ENCODE assay signal across 2 cellular contexts in genomic region chr7:112453505-112454171, GRCh38.
TF ChIP-seq lines count a peak whose summit lies in the region.

No MANE protein-coding gene starts in this region.

TF ChIP-seq in K562, 482 proteins besides CTCF, POLR2A, EP300 and RAD21 (continues in another document):
- TF ChIP-seq ATF6 (CRISPR knock-in tag; IDR thresholded peaks at IDR 0.05) (no peak), SMC3 (conservative IDR thresholded peaks at IDR 0.05; ENCODE audit: insufficient read depth, low read depth, low read length) (no peak), CEBPG (CRISPR knock-in tag; IDR thresholded peaks at IDR 0.05) (no peak), CEBPG (tag; conservative IDR thresholded peaks at IDR 0.05 in 1 of 2, IDR thresholded peaks at IDR 0.05 in 1 of 2) (peak; percentile 38 to 63; a peak in 3 of 4 replicates), ZBTB33 (CRISPR knock-in tag; IDR thresholded peaks at IDR 0.05) (no peak), JUND (IDR thresholded peaks at IDR 0.05; ENCODE audit: borderline replicate concordance, low read depth, low read length) (peak; percentile 52; the same call in 1 of the 2 replicates), JUND (tag; IDR thresholded peaks at IDR 0.05; ENCODE audit: borderline replicate concordance, low read depth, low read length) (0 out of 3 replicates have a peak, but pooled peaks have one; percentile 44), MEF2A (IDR thresholded peaks at IDR 0.05; ENCODE audit: control insufficient read depth, low read depth, low read length) (peak; percentile 97), ATF7 (IDR thresholded peaks at IDR 0.05) (peak; percentile 75), BRF2 (IDR thresholded peaks at IDR 0.05; ENCODE audit: borderline replicate concordance, insufficient read depth, insufficient read length) (no peak), AFF4 (CRISPR knock-in tag; IDR thresholded peaks at IDR 0.05) (0 out of 2 replicates have a peak, but pooled peaks have one; percentile 23), ATF3 (IDR thresholded peaks at IDR 0.05) (peak; percentile 78), ATF3 (CRISPR knock-in tag; conservative IDR thresholded peaks at IDR 0.05) (no peak), ATF1 (CRISPR knock-in tag; IDR thresholded peaks at IDR 0.05) (no peak), ATF1 (tag; IDR thresholded peaks at IDR 0.05) (0 out of 2 replicates have a peak, but pooled peaks have one; percentile 17), HDAC3 (IDR thresholded peaks at IDR 0.05; ENCODE audit: borderline replicate concordance, partially characterized antibody) (no peak), ARID1B (IDR thresholded peaks at IDR 0.05) (0 out of 2 replicates have a peak, but pooled peaks have one; percentile 9), ARID2 (IDR thresholded peaks at IDR 0.05) (no peak)

TF ChIP-seq in HepG2, 621 proteins besides CTCF, POLR2A, EP300 and RAD21:
- TF ChIP-seq ZNF274 (CRISPR knock-in tag; IDR thresholded peaks at IDR 0.05): no peak
- no peak for TF ChIP-seq ZNF468 (CRISPR knock-in tag; IDR thresholded peaks at IDR 0.05)
- TF ChIP-seq MXD1 (CRISPR knock-in tag; IDR thresholded peaks at IDR 0.05): no peak
- TF ChIP-seq KLF13 (CRISPR knock-in tag; IDR thresholded peaks at IDR 0.05): no peak
- TF ChIP-seq ZBTB3 (CRISPR knock-in tag; IDR thresholded peaks at IDR 0.05; ENCODE audit: borderline replicate concordance, low read depth): no peak
- TF ChIP-seq GMEB1 (CRISPR knock-in tag; IDR thresholded peaks at IDR 0.05; ENCODE audit: borderline replicate concordance): no peak
- no peak for TF ChIP-seq PCBP1 (IDR thresholded peaks at IDR 0.05; ENCODE audit: borderline replicate concordance, low read depth, low read length)
- TF ChIP-seq HOMEZ (CRISPR knock-in tag; IDR thresholded peaks at IDR 0.05; ENCODE audit: low read depth): peak; percentile 23; the same call in 1 of the 2 replicates
- TF ChIP-seq EED (CRISPR knock-in tag; IDR thresholded peaks at IDR 0.05): no peak
- TF ChIP-seq FOXK2 (IDR thresholded peaks at IDR 0.05): no peak
- no peak for TF ChIP-seq ZFP1 (CRISPR knock-in tag; IDR thresholded peaks at IDR 0.05)
- peak; percentile 67 for TF ChIP-seq CREB1 (IDR thresholded peaks at IDR 0.05)
- no peak for TF ChIP-seq CREB1 (CRISPR knock-in tag; IDR thresholded peaks at IDR 0.05)
